In the genomic region with DNA sequence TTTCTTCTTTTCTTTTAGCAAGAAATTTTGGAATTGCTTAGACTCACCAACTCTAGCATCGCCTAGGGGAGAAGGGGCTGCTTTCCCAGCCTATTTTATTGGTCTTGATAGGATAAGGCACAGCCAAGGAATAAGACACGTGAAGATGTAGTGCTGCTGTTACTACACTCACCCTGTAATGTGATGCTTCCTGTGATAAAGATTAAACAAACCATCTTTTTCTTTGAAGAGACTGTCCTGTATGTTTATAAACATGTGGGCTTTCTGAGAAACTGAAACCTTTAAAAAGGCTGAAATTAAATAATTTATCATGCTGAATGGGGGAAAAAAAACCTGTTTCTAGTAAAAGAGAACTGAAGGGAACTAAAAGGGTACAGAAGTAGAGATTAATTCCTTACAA, we compare ENCODE assay signal across 19 cellular contexts. TPM values are rescaled to one million over a fixed set of nuclear protein-coding genes. Genes with fewer than 3 reads are reported as not detected.
A peak's percentile ranks its signal among the peaks of the same experiment; 100 is the strongest.
DNase-seq lines count a peak whose midpoint lies in the region; ATAC-seq, FAIRE-seq and TF ChIP-seq lines count a peak whose summit lies in the region.
"Had no signal": no experiment of that assay in that cellular context is flagged by ENCODE, and none has a peak within 500 bp of the region (broad histone marks: within the 10 kb centered on the region; RNA-seq: fewer than 3 reads in every experiment).

No MANE protein-coding gene starts in this region.

- H3K27ac ChIP-seq in parathyroid adenoma = no peak overlapping the region
- H3K27ac ChIP-seq: transverse colon had no signal

- H3K4me3 Mint-ChIP-seq in activated naive CD4-positive, alpha-beta T cell treated with anti-CD3 and anti-CD28 coated beads, Interleukin-2, amount 10 ng/mL, durations not matched to agents 7 days and 5 days = peak overlapping the region; percentile 14
- no peak overlapping the region for H3K4me3 Mint-ChIP-seq in T-cell

- H3K9me3 Mint-ChIP-seq in activated naive CD4-positive, alpha-beta T cell treated with anti-CD3 and anti-CD28 coated beads, Interleukin-2, amount 10 ng/mL, durations not matched to agents 7 days and 5 days = no peaks in the 10 kb centered on the region
- H3K9me3 Mint-ChIP-seq in T-cell = no peaks in the 10 kb centered on the region
- H3K9me3 Mint-ChIP-seq: CD14-positive monocyte had no signal

- H3K9ac ChIP-seq in parathyroid adenoma = no peak overlapping the region

- POLR2A ChIA-PET in T-cell (lab: Charles Lee) = interaction anchor here in 1 of 2 donors (0.9 kb wide), 1 partner anchor 14 kb away, joined by 5 read pairs; no protein-coding TSS in a partner anchor

- peaks cover 56% of the 10 kb centered on the region for H3K4me1 Mint-ChIP-seq in activated naive CD4-positive, alpha-beta T cell treated with anti-CD3 and anti-CD28 coated beads, Interleukin-2, amount 10 ng/mL, durations not matched to agents 7 days and 5 days
- peaks cover 69 to 78% (median 71%) of the 10 kb centered on the region in 3 donors for H3K4me1 Mint-ChIP-seq in T-cell

- ATAC-seq in T-cell (replicated peaks in 1 of 4) (peak in 3 of 4 experiments; percentile 36 to 65 (median 57)), GM19467 (IDR thresholded peaks at IDR 0.05; ENCODE audit: unreplicated experiment) (no peak), HG03378 (IDR thresholded peaks at IDR 0.05; ENCODE audit: unreplicated experiment) (no peak)
- ATAC-seq: HCT116 had no signal

- H3K9me3 ChIP-seq in parathyroid adenoma (ENCODE audit: control insufficient read depth, low read length) = no peaks in the 10 kb centered on the region
- H3K9me3 ChIP-seq: transverse colon had no signal

- H3K4me3 ChIP-seq in parathyroid adenoma (ENCODE audit: low read depth, low read length) = no peak overlapping the region
- H3K4me3 ChIP-seq: transverse colon had no signal

- CTCF ChIA-PET in activated naive CD4-positive, alpha-beta T cell treated with anti-CD3 and anti-CD28 coated beads, Interleukin-2, amount 10 ng/mL, durations not matched to agents 7 days and 5 days (lab: Charles Lee) = interaction anchor here (1.1 to 1.7 kb wide), 2 partner anchors 11 to 14 kb away, joined by 4 read pairs; no protein-coding TSS in a partner anchor
- CTCF ChIA-PET in T-cell (lab: Charles Lee) = interaction anchor here (1.1 to 1.5 kb wide), 3 partner anchors 7 to 13 kb away, joined by 3 to 11 read pairs (median 3); no protein-coding TSS in a partner anchor

- H3K36me3 ChIP-seq in parathyroid adenoma (ENCODE audit: control insufficient read depth, insufficient read depth, low read length) = no peaks in the 10 kb centered on the region

- no peaks in the 10 kb centered on the region for H3K27me3 Mint-ChIP-seq in activated naive CD4-positive, alpha-beta T cell treated with anti-CD3 and anti-CD28 coated beads, Interleukin-2, amount 10 ng/mL, durations not matched to agents 7 days and 5 days
- no peaks in the 10 kb centered on the region for H3K27me3 Mint-ChIP-seq in T-cell

- H3K27me3 ChIP-seq in parathyroid adenoma (ENCODE audit: control insufficient read depth, insufficient read depth, low read length) = no peaks in the 10 kb centered on the region
- H3K27me3 ChIP-seq: transverse colon had no signal

- H3K79me2 ChIP-seq in parathyroid adenoma = peaks cover 18% of the 10 kb centered on the region

- peak overlapping the region; percentile 53 for H3K27ac Mint-ChIP-seq in activated naive CD4-positive, alpha-beta T cell treated with anti-CD3 and anti-CD28 coated beads, Interleukin-2, amount 10 ng/mL, durations not matched to agents 7 days and 5 days
- H3K27ac Mint-ChIP-seq in T-cell = peak overlapping the region; percentile 43 to 64

- H3K4me2 ChIP-seq in parathyroid adenoma (ENCODE audit: low read length) = peak overlapping the region; percentile 33

- FAIRE-seq in endometrium (lab: Jason Lieb, UNC) = peak; percentile 64

- peaks cover 47% of the 10 kb centered on the region for H3K36me3 Mint-ChIP-seq in activated naive CD4-positive, alpha-beta T cell treated with anti-CD3 and anti-CD28 coated beads, Interleukin-2, amount 10 ng/mL, durations not matched to agents 7 days and 5 days
- H3K36me3 Mint-ChIP-seq in T-cell = peaks cover 51% of the 10 kb centered on the region

- no peak for DNase-seq in activated naive CD4-positive, alpha-beta T cell treated with anti-CD3 and anti-CD28 coated beads, Interleukin-2, amount 10 ng/mL, durations not matched to agents 7 days and 5 days
- DNase-seq in activated naive CD4-positive, alpha-beta T cell (lab: John Stamatoyannopoulos, UW) = no peak
- DNase-seq in T-cell (no peak), NCI-H748 (lab: John Stamatoyannopoulos, UW; ENCODE audit: unreplicated experiment) (no peak)
- DNase-seq: aorta, dermis blood vessel endothelial cell, mammary epithelial cell, NCI-H1105, NCI-H2029, NCI-H226, NCI-H774, occipital lobe, transverse colon had no signal

- H3K4me1 ChIP-seq in parathyroid adenoma = peaks cover 14% of the 10 kb centered on the region

- no peak for TF ChIP-seq CTCF in parathyroid adenoma (IDR thresholded peaks at IDR 0.05)

- no peak overlapping the region for H2AFZ ChIP-seq in parathyroid adenoma

RNA-seq across cellular contexts. Expression of gene TAPT1, which starts 13.2 kb away (rescaled TPM):
- 10 to 100 TPM; 41.1 to 77.9 (median 50.3) TPM for total RNA-seq in T-cell

Comparison
In these comparisons a context has a peak if more than half of its experiments do, and no peak if none do; other contexts are left out.
1. ATAC-seq: peak in T-cell (3 of 4); none in GM19467 (single experiment) and HG03378 (single experiment).